In genomic region chr12:94172031-94172430, GRCh38 we compare ENCODE assay signal across 11 cellular contexts. TPM values are rescaled to one million over a fixed set of nuclear protein-coding genes. Genes with fewer than 3 reads are reported as not detected.
DNase-seq lines count a peak whose midpoint lies in the region; ATAC-seq and TF ChIP-seq lines count a peak whose summit lies in the region.
"Had no signal": no experiment of that assay in that cellular context is flagged by ENCODE, and none has a peak within 500 bp of the region (broad histone marks: within the 10 kb centered on the region; RNA-seq: fewer than 3 reads in every experiment).

No MANE protein-coding gene starts in this region.

- no peaks in the 10 kb centered on the region for H3K79me2 ChIP-seq in hepatocyte

- H3K4me3 ChIP-seq in hepatocyte, result no peak overlapping the region
- H3K4me3 ChIP-seq: right atrium auricular region had no signal

- H3K4me1 Mint-ChIP-seq in activated CD4-positive, alpha-beta T cell treated with anti-CD3 and anti-CD28 coated beads, Interleukin-2, amount 10 ng/mL, durations not matched to agents 24 days and 14 days, result peaks cover 56% of the 10 kb centered on the region

- intact Hi-C loops in activated CD4-positive, alpha-beta T cell treated with anti-CD3 and anti-CD28 coated beads, Interleukin-2, amount 10 ng/mL, durations not matched to agents 24 days and 14 days (cut with micrococcal nuclease), result loop anchor here (1.0 to 10.0 kb wide), 2 partner anchors 36 to 203 kb away; no protein-coding TSS in a partner anchor

- H3K9me3 Mint-ChIP-seq in activated CD4-positive, alpha-beta T cell treated with anti-CD3 and anti-CD28 coated beads, Interleukin-2, amount 10 ng/mL, durations not matched to agents 24 days and 14 days, result peaks cover 3% of the 10 kb centered on the region

- H2AFZ ChIP-seq in hepatocyte, result no peak overlapping the region

- peaks cover 34% of the 10 kb centered on the region for H3K4me1 ChIP-seq in hepatocyte (ENCODE audit: insufficient read depth)
- H3K4me1 ChIP-seq: BE2C had no signal

- peak overlapping the region; percentile 63 for H3K27ac Mint-ChIP-seq in activated CD4-positive, alpha-beta T cell treated with anti-CD3 and anti-CD28 coated beads, Interleukin-2, amount 10 ng/mL, durations not matched to agents 24 days and 14 days
- H3K27ac Mint-ChIP-seq: activated naive CD8-positive, alpha-beta T cell had no signal

- peak overlapping the region; percentile 25 for H3K4me3 Mint-ChIP-seq in activated CD4-positive, alpha-beta T cell treated with anti-CD3 and anti-CD28 coated beads, Interleukin-2, amount 10 ng/mL, durations not matched to agents 24 days and 14 days

- no peaks in the 10 kb centered on the region for H3K27me3 Mint-ChIP-seq in activated CD4-positive, alpha-beta T cell treated with anti-CD3 and anti-CD28 coated beads, Interleukin-2, amount 10 ng/mL, durations not matched to agents 24 days and 14 days
- H3K27me3 Mint-ChIP-seq: activated naive CD8-positive, alpha-beta T cell had no signal

- ATAC-seq in stimulated activated naive CD8-positive, alpha-beta T cell treated with anti-CD3 and anti-CD28 coated beads, Interleukin-15, Interleukin-2, amounts not matched to agents 100 U/mL and 50 U/mL, for 24 hours, result peak; percentile 67
- no peak for ATAC-seq in HG02852 (IDR thresholded peaks at IDR 0.05; ENCODE audit: unreplicated experiment)
- no peak for ATAC-seq in GM18505 (IDR thresholded peaks at IDR 0.05; ENCODE audit: unreplicated experiment)

- H3K36me3 Mint-ChIP-seq in activated CD4-positive, alpha-beta T cell treated with anti-CD3 and anti-CD28 coated beads, Interleukin-2, amount 10 ng/mL, durations not matched to agents 24 days and 14 days (ENCODE audit: low read depth), result peaks cover 39% of the 10 kb centered on the region

- TF ChIP-seq CTCF in hepatocyte (IDR thresholded peaks at IDR 0.05; ENCODE audit: poor library complexity), result no peak

- H3K36me3 ChIP-seq in hepatocyte (replicated peaks; ENCODE audit: insufficient read depth, low read depth), result no peaks in the 10 kb centered on the region
- H3K36me3 ChIP-seq: BE2C, right atrium auricular region had no signal

- H3K27me3 ChIP-seq in hepatocyte, result no peaks in the 10 kb centered on the region
- H3K27me3 ChIP-seq: right atrium auricular region had no signal

- no peaks in the 10 kb centered on the region for H3K9me3 ChIP-seq in hepatocyte (ENCODE audit: low read depth)
- H3K9me3 ChIP-seq: BE2C, right atrium auricular region had no signal

- no peak for TF ChIP-seq POLR2A in GM18505 (IDR thresholded peaks at IDR 0.05; ENCODE audit: borderline replicate concordance, extremely low read depth, insufficient read depth, insufficient read length)

- no peaks in the 10 kb centered on the region for H4K20me1 ChIP-seq in hepatocyte (ENCODE audit: insufficient read depth, poor library complexity, severe bottlenecking)

- DNase-seq in activated effector memory CD4-positive, alpha-beta T cell treated with anti-CD3 and anti-CD28 coated beads, Interleukin-2, amount 50 U/mL, for 16 hours, result peak; percentile 67
- no peak for DNase-seq in activated effector memory CD4-positive, alpha-beta T cell treated with Interleukin-2 at 50 U/mL for 16 hours
- DNase-seq in activated CD4-positive, alpha-beta T cell treated with anti-CD3 and anti-CD28 coated beads, Interleukin-2, amount 10 ng/mL, durations not matched to agents 24 days and 14 days, result peak; percentile 71
- DNase-seq in hepatocyte (ENCODE audit: low spot score) (no peak), DMS53 treated with DMSO at 0.1 percent for 48 hours (lab: John Stamatoyannopoulos, UW; ENCODE audit: unreplicated experiment) (no peak)
- peak; percentile 51 for DNase-seq in stimulated activated naive CD8-positive, alpha-beta T cell treated with anti-CD3 and anti-CD28 coated beads, Interleukin-15, Interleukin-2, amounts not matched to agents 100 U/mL and 50 U/mL, for 24 hours
- DNase-seq: BE2C had no signal

- peak overlapping the region; percentile 76 for H3K27ac ChIP-seq in hepatocyte
- H3K27ac ChIP-seq: right atrium auricular region had no signal

- no peaks in the 10 kb centered on the region for H3K9me2 ChIP-seq in hepatocyte (replicated peaks; ENCODE audit: insufficient read depth)

- WGBS in hepatocyte (ENCODE audit: low lambda C conversion rate, missing lambda C conversion rate), result 62% methylated on average over 5 of the region's 5 CpGs

- H3K4me2 ChIP-seq in hepatocyte, result peak overlapping the region; percentile 32

RNA-seq across cellular contexts. Expression of gene PLXNC1, which starts 23.7 kb away (rescaled TPM):
- 15.0 and 16.0 TPM in 2 replicates for total RNA-seq in activated CD4-positive, alpha-beta T cell treated with anti-CD3 and anti-CD28 coated beads, Interleukin-2, amount 10 ng/mL, durations not matched to agents 24 days and 14 days
- 17.8 and 23.2 TPM in 2 replicates for total RNA-seq in hepatocyte
- 6.7 and 7.1 TPM in 2 replicates for polyA plus RNA-seq in hepatocyte

Comparison
In these comparisons a context has a peak if more than half of its experiments do, and no peak if none do; other contexts are left out.
1. DNase-seq: peak in activated effector memory CD4-positive, alpha-beta T cell treated with anti-CD3 and anti-CD28 coated beads, Interleukin-2, amount 50 U/mL, for 16 hours (single experiment), activated CD4-positive, alpha-beta T cell treated with anti-CD3 and anti-CD28 coated beads, Interleukin-2, amount 10 ng/mL, durations not matched to agents 24 days and 14 days (single experiment) and stimulated activated naive CD8-positive, alpha-beta T cell treated with anti-CD3 and anti-CD28 coated beads, Interleukin-15, Interleukin-2, amounts not matched to agents 100 U/mL and 50 U/mL, for 24 hours (single experiment); none in activated effector memory CD4-positive, alpha-beta T cell treated with Interleukin-2 at 50 U/mL for 16 hours (single experiment), hepatocyte (single experiment) and DMS53 treated with DMSO at 0.1 percent for 48 hours (single experiment).